ENCODE assay signal across 9 cellular contexts in the genomic region with DNA sequence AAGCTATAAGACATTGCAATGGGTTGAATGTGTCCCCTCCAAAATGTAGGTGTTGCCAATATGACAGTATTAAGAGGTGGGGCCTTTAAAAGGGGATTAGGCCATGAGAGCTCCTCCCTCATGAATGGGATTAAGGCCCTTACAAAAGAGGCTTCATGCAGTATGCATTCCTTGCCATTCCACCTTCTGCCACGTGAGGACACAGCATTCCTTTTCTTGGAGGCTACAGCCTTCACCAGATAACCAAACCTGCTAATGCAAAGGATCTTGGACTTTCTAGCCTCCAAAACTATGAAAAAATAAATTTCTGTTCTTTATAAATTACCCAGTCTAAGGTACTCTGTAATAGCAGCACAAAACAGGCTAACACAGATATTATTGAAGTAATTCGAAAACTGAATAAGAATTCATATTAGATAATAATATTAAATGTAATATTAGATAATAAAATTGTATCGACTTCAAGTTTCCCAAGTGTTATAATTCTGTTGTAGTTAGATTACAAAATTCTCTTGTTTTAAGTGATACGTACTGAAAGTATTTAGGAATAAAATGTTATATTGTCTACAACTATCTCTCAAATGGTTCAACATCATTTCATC. TPM values are rescaled to one million over a fixed set of nuclear protein-coding genes. Genes with fewer than 3 reads are reported as not detected.
DNase-seq lines count a peak whose midpoint lies in the region; ATAC-seq and TF ChIP-seq lines count a peak whose summit lies in the region.
"Had no signal": no experiment of that assay in that cellular context is flagged by ENCODE, and none has a peak within 500 bp of the region (broad histone marks: within the 10 kb centered on the region; RNA-seq: fewer than 3 reads in every experiment).

No MANE protein-coding gene starts in this region.

- no peaks in the 10 kb centered on the region for H3K4me1 ChIP-seq in ovary (ENCODE audit: insufficient read depth)

- H3K9me3 ChIP-seq in ovary = no peaks in the 10 kb centered on the region
- H3K9me3 ChIP-seq: thoracic aorta had no signal

- H3K27me3 ChIP-seq in kidney epithelial cell (ENCODE audit: control insufficient read depth, insufficient read depth, low read length) (no peaks in the 10 kb centered on the region), ovary (no peaks in the 10 kb centered on the region)

- H3K4me3 ChIP-seq in kidney epithelial cell (ENCODE audit: low read depth, low read length) (no peak overlapping the region), ovary (no peak overlapping the region)
- H3K4me3 ChIP-seq: thoracic aorta had no signal

- WGBS in ovary, 3 donors = 71 to 76% (median 71%) methylated on average over 4 of the region's 4 CpGs

- TF ChIP-seq POLR2A in ovary (IDR thresholded peaks at IDR 0.05) = no peak

- no peaks in the 10 kb centered on the region for H3K36me3 ChIP-seq in kidney epithelial cell (ENCODE audit: control insufficient read depth, insufficient read depth, low read length)
- no peaks in the 10 kb centered on the region for H3K36me3 ChIP-seq in ovary
- H3K36me3 ChIP-seq: thoracic aorta had no signal

- H3K27ac ChIP-seq in C4-2B (no peak overlapping the region), ovary (no peak overlapping the region)
- H3K27ac ChIP-seq: thoracic aorta had no signal

- no peak for TF ChIP-seq EP300 in ovary (IDR thresholded peaks at IDR 0.05)

- TF ChIP-seq CTCF in C4-2B (conservative IDR thresholded peaks at IDR 0.05) = peak; percentile 85
- peak; percentile 78 for TF ChIP-seq CTCF in kidney epithelial cell (IDR thresholded peaks at IDR 0.05; ENCODE audit: insufficient read depth, low read length, poor library complexity, severe bottlenecking)
- no peak for TF ChIP-seq CTCF in ovary (IDR thresholded peaks at IDR 0.05)

- peak; percentile 79 for DNase-seq in LHCN-M2 (ENCODE audit: low read depth)
- DNase-seq in UCSD-AML1 (lab: John Stamatoyannopoulos, UW; ENCODE audit: unreplicated experiment) = peak; percentile 32
- no peak for DNase-seq in kidney epithelial cell (ENCODE audit: low read depth)
- DNase-seq in NCI-H187 (lab: John Stamatoyannopoulos, UW) = no peak
- DNase-seq in ovary = no peak
- DNase-seq in hypothalamus (lab: John Stamatoyannopoulos, UW) = no peak

- no peak for ATAC-seq in GM21381 (IDR thresholded peaks at IDR 0.05; ENCODE audit: unreplicated experiment)

- intact Hi-C loops in ovary (cut with DNase I) = loop anchor here (5.0 to 10.0 kb wide), 5 partner anchors 244 to 1291 kb away; no protein-coding TSS in a partner anchor

RNA-seq across cellular contexts. Expression of a gene that starts 29.4 kb away (rescaled TPM):
- 1.0 and 4.6 TPM in 2 replicates for total RNA-seq in LHCN-M2 (2014; rRNA removed)
- polyA plus RNA-seq in LHCN-M2 (2012) = 0.32 TPM
- total RNA-seq in kidney epithelial cell = 0.25 and 0.82 TPM in 2 replicates
- 10 to 100 TPM in 2 of 7 donors, 1 to 10 TPM in 5; 3.7 to 14.4 (median 6.4) TPM for total RNA-seq in ovary
- 10 to 100 TPM in 1 of 2 donors, 1 to 10 TPM in 1; 8.7 to 11.3 TPM for polyA plus RNA-seq in ovary

RNA-seq across cellular contexts. Expression of a gene that starts 33.5 kb away (rescaled TPM):
- total RNA-seq in LHCN-M2 (2014; rRNA removed) = not detected in 2 replicates
- not detected for polyA plus RNA-seq in LHCN-M2 (2012)
- total RNA-seq in kidney epithelial cell = 7.8 and 7.9 TPM in 2 replicates
- total RNA-seq in ovary = 1 to 10 TPM in 1 of 7 donors, under 1 TPM in 4, not detected in 2; 0.20 to 4.7 (median 0.47) TPM
- polyA plus RNA-seq in ovary = under 1 TPM; 0.10 to 0.82 TPM

Comparison
In these comparisons a context has a peak if more than half of its experiments do, and no peak if none do; other contexts are left out.
1. CTCF ChIP-seq: peak in C4-2B (single experiment) and kidney epithelial cell (single experiment); none in ovary (0 of 3).
2. DNase-seq: peak in LHCN-M2 (single experiment) and UCSD-AML1 (single experiment); none in kidney epithelial cell (single experiment), NCI-H187 (0 of 2), ovary (0 of 5) and hypothalamus (0 of 51).